8 cellular contexts compared by ENCODE assay signal in the genomic region with DNA sequence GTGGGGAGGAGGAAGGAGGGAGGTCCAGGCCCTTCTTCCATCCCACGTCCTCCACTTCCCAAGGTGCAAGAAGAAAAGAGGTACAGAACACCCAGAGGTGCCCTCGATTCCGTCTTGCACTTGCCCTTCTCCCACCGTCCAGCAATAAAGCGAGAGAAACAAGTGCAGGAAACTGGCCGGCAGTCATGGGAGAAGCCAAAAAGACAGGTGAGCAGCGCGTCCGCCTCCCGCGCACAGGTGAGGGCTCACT. TPM values are rescaled to one million over a fixed set of nuclear protein-coding genes. Genes with fewer than 3 reads are reported as not detected.
DNase-seq lines count a peak whose midpoint lies in the region; TF ChIP-seq lines count a peak whose summit lies in the region.

No MANE protein-coding gene starts in this region.

- H3K4me1 Mint-ChIP-seq in neural progenitor cell, result peaks cover 28% of the 10 kb centered on the region

- no peak overlapping the region for H3K9ac ChIP-seq in neural progenitor cell

- H3K9me3 ChIP-seq in KOPT-K1 (ENCODE audit: insufficient read depth, low read length, poor library complexity, severe bottlenecking), result no peaks in the 10 kb centered on the region
- H3K9me3 ChIP-seq in neural progenitor cell (ENCODE audit: low read depth), result no peaks in the 10 kb centered on the region

- H4K20me1 ChIP-seq in neural progenitor cell (ENCODE audit: low read depth), result peaks cover 18% of the 10 kb centered on the region

- no peak for TF ChIP-seq CTCF in dorsolateral prefrontal cortex (IDR thresholded peaks at IDR 0.05 in 54 of 56, conservative IDR thresholded peaks at IDR 0.05 in 2 of 56; ENCODE audit: low read depth in 1 of 56, partially characterized antibody in 56 of 56)
- TF ChIP-seq CTCF in neural progenitor cell (IDR thresholded peaks at IDR 0.05), result no peak

- H3K27ac ChIP-seq in KOPT-K1 (ENCODE audit: low read depth, low read length, poor library complexity, severe bottlenecking) (peak overlapping the region; percentile 83), dorsolateral prefrontal cortex (peak overlapping the region in 57 of 59 donors; percentile 39 to 96 (median 83)), neural progenitor cell (no peak overlapping the region)

- intact Hi-C loops in dorsolateral prefrontal cortex (cut with DNase I), result loop anchor here in 1 of 2 donors (2.0 kb wide), 1 partner anchor 17 kb away; the partner anchor contains the start of gene CUEDC2

- H2AFZ ChIP-seq in neural progenitor cell (replicated peaks), result peak overlapping the region; percentile 69

- H3K27me3 ChIP-seq in dorsolateral prefrontal cortex (no peaks in the 10 kb centered on the region), neural progenitor cell (peaks cover 9% of the 10 kb centered on the region)

- peak overlapping the region; percentile 91 for H3K4me3 Mint-ChIP-seq in neural progenitor cell

- H3K79me2 ChIP-seq in neural progenitor cell (ENCODE audit: low read depth), result no peaks in the 10 kb centered on the region

- peaks cover 28% of the 10 kb centered on the region for H3K4me1 ChIP-seq in neural progenitor cell

- H3K36me3 Mint-ChIP-seq in neural progenitor cell, result peaks cover 2% of the 10 kb centered on the region

- peaks cover 52% of the 10 kb centered on the region for H3F3A ChIP-seq in neural progenitor cell (ENCODE audit: low read depth)

- H3K4me3 ChIP-seq in GM08714 (ENCODE audit: low read length) (peak overlapping the region; percentile 91), dorsolateral prefrontal cortex (peak overlapping the region; percentile 65 to 96 (median 85)), neural progenitor cell (peak overlapping the region; percentile 82)

- no peaks in the 10 kb centered on the region for H3K9me3 Mint-ChIP-seq in neural progenitor cell

- H3K36me3 ChIP-seq in KOPT-K1 (ENCODE audit: insufficient read depth, low read length) (peaks cover 36% of the 10 kb centered on the region), neural progenitor cell (no peaks in the 10 kb centered on the region)

- H3K27ac Mint-ChIP-seq in neural progenitor cell, result peak overlapping the region; percentile 44

- H3K4me2 ChIP-seq in neural progenitor cell, result peak overlapping the region; percentile 83

- no peak for DNase-seq in dorsolateral prefrontal cortex
- no peak for DNase-seq in neural progenitor cell (ENCODE audit: low spot score)
- DNase-seq in NCI-H524 treated with DMSO at 0.1 percent for 48 hours (lab: John Stamatoyannopoulos, UW), result no peak
- DNase-seq in NCI-H345 (lab: John Stamatoyannopoulos, UW), result no peak
- no peak for DNase-seq in stimulated activated CD4-positive, alpha-beta T cell treated with anti-CD3 and anti-CD28 coated beads, Interleukin-4, amount 100 ng/mL, for 4 hours
- no peak for DNase-seq in NCI-H446 treated with DMSO at 0.1 percent for 48 hours (lab: John Stamatoyannopoulos, UW)

- peaks cover 15% of the 10 kb centered on the region for H3K27me3 Mint-ChIP-seq in neural progenitor cell (ENCODE audit: insufficient read depth, low read depth)

RNA-seq across cellular contexts. Expression of gene C10orf95, which starts 1.3 kb away (rescaled TPM):
- total RNA-seq in dorsolateral prefrontal cortex (1 to 10 TPM in 4 of 120 experiments, under 1 TPM in 54, not detected in 62; 0.26 to 1.3 (median 0.45) TPM), neural progenitor cell (ENCODE audit: low replicate concordance) (not detected in 2 replicates)

RNA-seq across cellular contexts. Expression of gene CUEDC2, which starts 17.7 kb away (rescaled TPM):
- total RNA-seq in dorsolateral prefrontal cortex (100 to 1,000 TPM in 6 of 120 experiments, 10 to 100 TPM in 114; 53.3 to 107 (median 81.5) TPM), neural progenitor cell (ENCODE audit: low replicate concordance) (64.0 and 97.4 TPM in 2 replicates)

RNA-seq across cellular contexts. Expression of gene FBXL15, which starts 29.4 kb away (rescaled TPM):
- total RNA-seq in dorsolateral prefrontal cortex (10 to 100 TPM; 13.9 to 50.1 (median 32.5) TPM), neural progenitor cell (ENCODE audit: low replicate concordance) (4.4 and 12.2 TPM in 2 replicates)

RNA-seq across cellular contexts. Expression of gene PSD, which starts 31.5 kb away (rescaled TPM):
- 100 to 1,000 TPM in 119 of 120 experiments, 10 to 100 TPM in 1; 92.5 to 483 (median 306) TPM for total RNA-seq in dorsolateral prefrontal cortex
- 0.09 and 2.8 TPM in 2 replicates for total RNA-seq in neural progenitor cell (ENCODE audit: low replicate concordance)

RNA-seq across cellular contexts. Expression of gene ACTR1A, which starts 52.5 kb away (rescaled TPM):
- 100 to 1,000 TPM; 106 to 185 (median 154) TPM for total RNA-seq in dorsolateral prefrontal cortex
- 86.9 and 133 TPM in 2 replicates for total RNA-seq in neural progenitor cell (ENCODE audit: low replicate concordance)
